8 cellular contexts compared by ENCODE assay signal in genomic region chr10:101587725-101588614, GRCh38. TPM values are rescaled to one million over a fixed set of nuclear protein-coding genes. Genes with fewer than 3 reads are reported as not detected.
DNase-seq lines count a peak whose midpoint lies in the region; ATAC-seq and TF ChIP-seq lines count a peak whose summit lies in the region.

DPCD (plus strand) TSS chr10:101588321; CDS start chr10:101588337, 16 bp downstream.
POLL (minus strand) TSS chr10:101588257; CDS start chr10:101587360, 897 bp downstream.

- no peaks in the 10 kb centered on the region for H3K27me3 ChIP-seq in SU-DHL-6 (ENCODE audit: low read length)
- no peaks in the 10 kb centered on the region for H3K27me3 ChIP-seq in ovary
- no peaks in the 10 kb centered on the region for H3K27me3 ChIP-seq in thyroid gland

- no peaks in the 10 kb centered on the region for H3K9me2 ChIP-seq in SU-DHL-6 (replicated peaks; ENCODE audit: insufficient read depth, low read length)

- peak within 1 kb of the TSS; percentile 91 for H3K4me3 Mint-ChIP-seq in activated naive CD8-positive, alpha-beta T cell treated with anti-CD3 and anti-CD28 coated beads, Interleukin-2, amount 50 U/mL, for 24 hours

- ATAC-seq in HG02623 (IDR thresholded peaks at IDR 0.05; ENCODE audit: unreplicated experiment): peak; percentile 93
- ATAC-seq in activated naive CD8-positive, alpha-beta T cell treated with anti-CD3 and anti-CD28 coated beads, Interleukin-2, amount 50 U/mL, for 24 hours: peak; percentile 98
- ATAC-seq in Right ventricle myocardium inferior: peak; percentile 94

- peaks cover 6% of the 10 kb centered on the region for H3K36me3 Mint-ChIP-seq in activated naive CD8-positive, alpha-beta T cell treated with anti-CD3 and anti-CD28 coated beads, Interleukin-2, amount 50 U/mL, for 24 hours (ENCODE audit: low read depth)

- H3K4me3 ChIP-seq in SU-DHL-6 (ENCODE audit: insufficient read depth, low read length, poor library complexity, severe bottlenecking) (peak within 1 kb of the TSS; percentile 88), ovary (peak within 1 kb of the TSS; percentile 56), thyroid gland (replicated peaks in 1 of 3) (peak within 1 kb of the TSS; percentile 53 to 68 (median 56))

- H3K79me2 ChIP-seq in SU-DHL-6 (ENCODE audit: insufficient read depth, low read length): no peaks in the 10 kb centered on the region

- TF ChIP-seq CTCF in SU-DHL-6 (IDR thresholded peaks at IDR 0.05; ENCODE audit: insufficient read depth, low read length, poor library complexity, severe bottlenecking) (no peak), ovary (IDR thresholded peaks at IDR 0.05) (no peak), thyroid gland (IDR thresholded peaks at IDR 0.05) (no peak)

- peak within 1 kb of the TSS; percentile 94 for H2AFZ ChIP-seq in SU-DHL-6 (ENCODE audit: low read depth, low read length, severe bottlenecking)

- H3K27ac ChIP-seq in SU-DHL-6 (ENCODE audit: low read depth, low read length) (no peak within 1 kb of the TSS), ovary (no peak within 1 kb of the TSS), thyroid gland (peak within 1 kb of the TSS in 2 of 3 donors; percentile 7 to 50)

- H3K27me3 Mint-ChIP-seq in activated naive CD8-positive, alpha-beta T cell treated with anti-CD3 and anti-CD28 coated beads, Interleukin-2, amount 50 U/mL, for 24 hours: no peaks in the 10 kb centered on the region

- H4K20me1 ChIP-seq in SU-DHL-6 (ENCODE audit: low read depth, low read length): no peaks in the 10 kb centered on the region

- H3K4me1 Mint-ChIP-seq in activated naive CD8-positive, alpha-beta T cell treated with anti-CD3 and anti-CD28 coated beads, Interleukin-2, amount 50 U/mL, for 24 hours: peaks cover 19% of the 10 kb centered on the region

- TF ChIP-seq POLR2A in GM10847 (IDR thresholded peaks at IDR 0.05; ENCODE audit: extremely low read depth, insufficient read length) (peak; percentile 32), ovary (IDR thresholded peaks at IDR 0.05) (peak; percentile 27), thyroid gland (IDR thresholded peaks at IDR 0.05) (peak in 1 of 2 donors; percentile 50)

- no peaks in the 10 kb centered on the region for H3F3A ChIP-seq in SU-DHL-6 (ENCODE audit: insufficient read depth)

- no peak for TF ChIP-seq EP300 in ovary (IDR thresholded peaks at IDR 0.05)

- H3K4me1 ChIP-seq in ovary (ENCODE audit: insufficient read depth) (peaks cover 15% of the 10 kb centered on the region), thyroid gland (peaks cover 16 to 17% of the 10 kb centered on the region in 2 donors)

- no peaks in the 10 kb centered on the region for H3K9me3 Mint-ChIP-seq in activated naive CD8-positive, alpha-beta T cell treated with anti-CD3 and anti-CD28 coated beads, Interleukin-2, amount 50 U/mL, for 24 hours

- H3K36me3 ChIP-seq in SU-DHL-6 (ENCODE audit: low read length) (no peaks in the 10 kb centered on the region), ovary (no peaks in the 10 kb centered on the region), thyroid gland (peaks cover 0 to 8% of the 10 kb centered on the region in 2 donors)

- DNase-seq in NCI-H1105 treated with DMSO at 0.1 percent for 48 hours (lab: John Stamatoyannopoulos, UW) (peak; percentile 88), Right ventricle myocardium inferior (ENCODE audit: missing footprints) (peak; percentile 99), ovary (peak; percentile 96 to 99 (median 98)), thyroid gland (peak; percentile 98)
- peak; percentile 96 for DNase-seq in activated naive CD8-positive, alpha-beta T cell treated with anti-CD3 and anti-CD28 coated beads, Interleukin-2, amount 50 U/mL, for 24 hours

- intact Hi-C loops in Right ventricle myocardium inferior (cut with DNase I) (no loop called here), ovary (cut with DNase I) (no loop called here), thyroid gland (cut with DNase I) (no loop called here)

- 0 to 1% (median 1%) methylated on average over 48 of the region's 48 CpGs for WGBS in ovary, 3 donors
- 0 to 1% methylated on average over 28 to 30 of the region's 48 CpGs for WGBS in thyroid gland, 2 donors

- peak within 1 kb of the TSS; percentile 75 for H3K9ac ChIP-seq in SU-DHL-6 (ENCODE audit: low read length)

- H3K4me2 ChIP-seq in SU-DHL-6 (ENCODE audit: low read depth, low read length, poor library complexity, severe bottlenecking): peak within 1 kb of the TSS; percentile 73

- no peaks in the 10 kb centered on the region for H3K9me3 ChIP-seq in SU-DHL-6 (ENCODE audit: insufficient read depth, low read length)
- H3K9me3 ChIP-seq in ovary: no peaks in the 10 kb centered on the region
- H3K9me3 ChIP-seq in thyroid gland: no peaks in the 10 kb centered on the region

- peak within 1 kb of the TSS; percentile 65 for H3K27ac Mint-ChIP-seq in activated naive CD8-positive, alpha-beta T cell treated with anti-CD3 and anti-CD28 coated beads, Interleukin-2, amount 50 U/mL, for 24 hours

RNA-seq across cellular contexts. Expression of gene DPCD, which starts in this region (rescaled TPM):
- total RNA-seq in Right ventricle myocardium inferior: 21.5 TPM
- 10 to 100 TPM; 12.9 to 48.3 (median 18.3) TPM for total RNA-seq in ovary
- 10 to 100 TPM; 21.7 to 29.5 TPM for polyA plus RNA-seq in ovary
- 10 to 100 TPM; 18.1 to 73.0 (median 37.3) TPM for total RNA-seq in thyroid gland

RNA-seq across cellular contexts. Expression of gene POLL, which starts in this region (rescaled TPM):
- total RNA-seq in Right ventricle myocardium inferior (17.4 TPM), ovary (10 to 100 TPM; 21.9 to 33.8 (median 31.0) TPM), thyroid gland (10 to 100 TPM; 26.2 to 34.9 (median 33.1) TPM)
- polyA plus RNA-seq in ovary: 10 to 100 TPM; 17.3 to 31.9 TPM

Comparison
In these comparisons a context has a peak if more than half of its experiments do, and no peak if none do; other contexts are left out.
1. H3K27ac ChIP-seq: peak in thyroid gland (2 of 3); none in SU-DHL-6 (single experiment) and ovary (0 of 2).
2. Peak in every context shown above with its lines, with median percentiles within 50 percentile points of each other: ATAC-seq, DNase-seq and H3K4me3 ChIP-seq.